ENCODE assay signal across 8 cellular contexts in genomic region chr5:154753792-154754191, GRCh38. TPM values are rescaled to one million over a fixed set of nuclear protein-coding genes. Genes with fewer than 3 reads are reported as not detected.
DNase-seq lines count a peak whose midpoint lies in the region; ATAC-seq, FAIRE-seq and TF ChIP-seq lines count a peak whose summit lies in the region.

No MANE protein-coding gene starts in this region.

- H2BK5ac ChIP-seq in mesendoderm (ENCODE audit: low read length), result no peak overlapping the region

- DNase-seq in EL, result peak; percentile 85
- peak; percentile 55 for DNase-seq in NCI-H82 (lab: John Stamatoyannopoulos, UW)
- peak; percentile 86 for DNase-seq in coronary artery (ENCODE audit: low spot score)
- DNase-seq in mesendoderm, result peak; percentile 45
- peak; percentile 71 for DNase-seq in ureter (ENCODE audit: low spot score)
- no peak for DNase-seq in GM12892 (ENCODE audit: insufficient read length)
- no peak for DNase-seq in iPS-NIHi7 (ENCODE audit: extremely low spot score)

- H3K4me2 ChIP-seq in mesendoderm (ENCODE audit: low read length), result no peak overlapping the region

- no peak overlapping the region for H4K5ac ChIP-seq in mesendoderm (ENCODE audit: low read length)

- no peaks in the 10 kb centered on the region for H3K36me3 ChIP-seq in mesendoderm (ENCODE audit: control insufficient read depth, insufficient read depth, low read length)

- H2AK5ac ChIP-seq in mesendoderm (ENCODE audit: low read length), result no peak overlapping the region

- H3K18ac ChIP-seq in mesendoderm (ENCODE audit: low read length), result no peak overlapping the region

- H3K23ac ChIP-seq in mesendoderm (ENCODE audit: low read length), result no peak overlapping the region

- no peak overlapping the region for H2BK15ac ChIP-seq in mesendoderm (replicated peaks; ENCODE audit: low read depth)

- H3K4ac ChIP-seq in mesendoderm (ENCODE audit: low read depth, low read length), result no peak overlapping the region

- no peak overlapping the region for H4K8ac ChIP-seq in mesendoderm (ENCODE audit: low read depth, low read length)

- no peak; the same call in 1 of the 2 replicates for TF ChIP-seq POLR2A in GM12892 (IDR thresholded peaks at IDR 0.05; ENCODE audit: low read depth, low read length)

- H3K27me3 ChIP-seq in mesendoderm (ENCODE audit: insufficient read depth, low read length, poor library complexity), result no peaks in the 10 kb centered on the region

- H3K27ac ChIP-seq in coronary artery, result peak overlapping the region; percentile 97 to 100
- H3K27ac ChIP-seq in mesendoderm (ENCODE audit: low read depth, low read length), result no peak overlapping the region

- TF ChIP-seq CTCF in coronary artery (IDR thresholded peaks at IDR 0.05), result no peak

- no CpG with 5 or more reads among the region's 5 CpGs for WGBS in mesendoderm (ENCODE audit: extremely low coverage, insufficient coverage, low lambda C conversion rate)

- H3K9ac ChIP-seq in mesendoderm (ENCODE audit: low read length), result peak overlapping the region; percentile 86

- peaks cover 33% of the 10 kb centered on the region for H3K79me2 ChIP-seq in mesendoderm (ENCODE audit: control insufficient read depth, insufficient read depth, low read length)

- H3K56ac ChIP-seq in mesendoderm (ENCODE audit: low read length), result peak overlapping the region; percentile 92

- H3K4me1 ChIP-seq in mesendoderm (ENCODE audit: control insufficient read depth, low read depth, low read length), result peaks cover 13% of the 10 kb centered on the region

- FAIRE-seq in GM12892 (lab: Jason Lieb, UNC), result no peak

- H3K4me3 ChIP-seq in coronary artery, result peak overlapping the region; percentile 95
- no peak overlapping the region for H3K4me3 ChIP-seq in mesendoderm (ENCODE audit: low read length)

- H3K79me1 ChIP-seq in mesendoderm (ENCODE audit: low read length), result no peaks in the 10 kb centered on the region

- no peak for ATAC-seq in GM18870 (IDR thresholded peaks at IDR 0.05; ENCODE audit: unreplicated experiment)

- no peak overlapping the region for H2BK120ac ChIP-seq in mesendoderm (ENCODE audit: low read depth, low read length)

RNA-seq across cellular contexts. Expression of gene LARP1, which starts 1.4 kb away (rescaled TPM):
- polyA plus RNA-seq in mesendoderm (2013, experiment 1 of 2), result 220 TPM
- 229 TPM for polyA plus RNA-seq in mesendoderm (2013, experiment 2 of 2)
- 300 TPM for total RNA-seq in ureter
- 56.5 TPM for polyA plus RNA-seq in GM12892 (2012; ENCODE audit: missing spikeins)

Comparison
In these comparisons a context has a peak if more than half of its experiments do, and no peak if none do; other contexts are left out.
1. DNase-seq: peak in EL (single experiment), NCI-H82 (single experiment), coronary artery (single experiment), mesendoderm (single experiment) and ureter (single experiment); none in GM12892 (single experiment) and iPS-NIHi7 (single experiment).